In genomic region chr9:125407432-125407973, GRCh38 we compare ENCODE assay signal across 8 cellular contexts.
A peak's percentile ranks its signal among the peaks of the same experiment; 100 is the strongest.
DNase-seq lines count a peak whose midpoint lies in the region; ATAC-seq and TF ChIP-seq lines count a peak whose summit lies in the region.

No MANE protein-coding gene starts in this region.

- peaks cover 2% of the 10 kb centered on the region for H3K9me3 ChIP-seq in WERI-Rb-1 (ENCODE audit: severe bottlenecking)
- no peaks in the 10 kb centered on the region for H3K9me3 ChIP-seq in right cardiac atrium (ENCODE audit: control insufficient read depth, low read length)
- no peaks in the 10 kb centered on the region for H3K9me3 ChIP-seq in suprapubic skin

- intact Hi-C loops in right cardiac atrium (cut with DNase I): loop anchor here (2.0 to 10.0 kb wide), 6 partner anchors 225 to 821 kb away; no protein-coding TSS in a partner anchor

- no peak for TF ChIP-seq EP300 in suprapubic skin (IDR thresholded peaks at IDR 0.05)

- no peaks in the 10 kb centered on the region for H3K4me1 ChIP-seq in right cardiac atrium (ENCODE audit: control insufficient read depth, insufficient read depth, low read length)
- H3K4me1 ChIP-seq in suprapubic skin: peaks cover 15% of the 10 kb centered on the region

- H3K27me3 ChIP-seq in WERI-Rb-1 (ENCODE audit: insufficient read depth, low read depth, severe bottlenecking) (no peaks in the 10 kb centered on the region), right cardiac atrium (ENCODE audit: control insufficient read depth, insufficient read depth) (no peaks in the 10 kb centered on the region), suprapubic skin (peaks cover 21% of the 10 kb centered on the region)

- H3K36me3 ChIP-seq in WERI-Rb-1 (no peaks in the 10 kb centered on the region), suprapubic skin (no peaks in the 10 kb centered on the region)

- peak; percentile 13 for DNase-seq in NCI-H2227 (lab: John Stamatoyannopoulos, UW; ENCODE audit: unreplicated experiment)
- no peak for DNase-seq in NCI-H2227 treated with DMSO at 0.1 percent for 48 hours (lab: John Stamatoyannopoulos, UW)
- DNase-seq in WERI-Rb-1: peak; percentile 44
- no peak for DNase-seq in right cardiac atrium
- DNase-seq in suprapubic skin (ENCODE audit: low spot score in 2 of 2): no peak
- no peak for DNase-seq in LoVo (ENCODE audit: low spot score)

- no peak for TF ChIP-seq POLR2A in suprapubic skin (IDR thresholded peaks at IDR 0.05)

- H3K27ac ChIP-seq in WERI-Rb-1 (peak overlapping the region; percentile 82), right cardiac atrium (ENCODE audit: low read length) (no peak overlapping the region), suprapubic skin (no peak overlapping the region)

- TF ChIP-seq CTCF in WERI-Rb-1 (IDR thresholded peaks at IDR 0.05; ENCODE audit: low read depth, low read length) (no peak), suprapubic skin (IDR thresholded peaks at IDR 0.05) (no peak)

- 32% methylated on average over 17 of the region's 17 CpGs for WGBS in right cardiac atrium
- WGBS in suprapubic skin: 50% methylated on average over 13 of the region's 17 CpGs

- no peak for ATAC-seq in right cardiac atrium
- ATAC-seq in HG02973 (IDR thresholded peaks at IDR 0.05; ENCODE audit: unreplicated experiment): no peak
- no peak for ATAC-seq in GM18517 (IDR thresholded peaks at IDR 0.05; ENCODE audit: unreplicated experiment)

- H3K4me3 ChIP-seq in WERI-Rb-1 (ENCODE audit: low read depth, low read length): peak overlapping the region; percentile 60
- peak overlapping the region; percentile 54 for H3K4me3 ChIP-seq in right cardiac atrium (ENCODE audit: low read length)
- peak overlapping the region; percentile 66 for H3K4me3 ChIP-seq in suprapubic skin

Comparison
In these comparisons a context has a peak if more than half of its experiments do, and no peak if none do; other contexts are left out.
1. DNase-seq: peak in NCI-H2227 (single experiment) and WERI-Rb-1 (single experiment); none in NCI-H2227 treated with DMSO at 0.1 percent for 48 hours (single experiment), right cardiac atrium (0 of 3), suprapubic skin (0 of 2) and LoVo (single experiment).
2. Peak in every context shown above with its lines, with median percentiles within 50 percentile points of each other: H3K4me3 ChIP-seq.